6 cellular contexts compared by ENCODE assay signal in genomic region chr14:24399981-24400718, GRCh38. TPM values are rescaled to one million over a fixed set of nuclear protein-coding genes. Genes with fewer than 3 reads are reported as not detected.
DNase-seq lines count a peak whose midpoint lies in the region; ATAC-seq and TF ChIP-seq lines count a peak whose summit lies in the region.

No MANE protein-coding gene starts in this region.

- TF ChIP-seq POLR2A in thyroid gland (IDR thresholded peaks at IDR 0.05) = no peak

- DNase-seq in activated T-cell treated with anti-CD3 and anti-CD28 coated beads, Interleukin-2, amount 50 U/mL, for 4 hours = no peak
- DNase-seq in activated T-cell treated with anti-CD3 and anti-CD28 coated beads for 4 hours (no peak), thyroid gland (no peak), NCI-H2196 (lab: John Stamatoyannopoulos, UW; ENCODE audit: unreplicated experiment) (no peak), NCI-H2107 (lab: John Stamatoyannopoulos, UW) (no peak)

- WGBS in thyroid gland, 2 donors = 48 to 50% methylated on average over 4 of the region's 4 CpGs

- peaks cover 9% of the 10 kb centered on the region for H3K4me1 Mint-ChIP-seq in activated T-cell treated with anti-CD3 and anti-CD28 coated beads, Interleukin-2, amount 50 U/mL, for 4 hours (ENCODE audit: low read depth)

- H3K9me3 ChIP-seq in iPS-15b (ENCODE audit: control insufficient read depth, insufficient read depth, low read length) (no peaks in the 10 kb centered on the region), thyroid gland (no peaks in the 10 kb centered on the region)

- H3K27me3 ChIP-seq in iPS-15b (ENCODE audit: control insufficient read depth, insufficient read depth, low read length) = peaks cover 4% of the 10 kb centered on the region
- no peaks in the 10 kb centered on the region for H3K27me3 ChIP-seq in thyroid gland

- H3K27me3 Mint-ChIP-seq in activated T-cell treated with anti-CD3 and anti-CD28 coated beads, Interleukin-2, amount 50 U/mL, for 4 hours (ENCODE audit: low read depth) = peaks cover 16% of the 10 kb centered on the region

- H3K4me3 Mint-ChIP-seq in activated T-cell treated with anti-CD3 and anti-CD28 coated beads, Interleukin-2, amount 50 U/mL, for 4 hours = peak overlapping the region; percentile 72

- no peaks in the 10 kb centered on the region for H3K9me3 Mint-ChIP-seq in activated T-cell treated with anti-CD3 and anti-CD28 coated beads, Interleukin-2, amount 50 U/mL, for 4 hours

- H3K36me3 Mint-ChIP-seq in activated T-cell treated with anti-CD3 and anti-CD28 coated beads, Interleukin-2, amount 50 U/mL, for 4 hours (ENCODE audit: insufficient read depth) = no peaks in the 10 kb centered on the region

- intact Hi-C loops in thyroid gland (cut with DNase I) = no loop called here

- peak overlapping the region in 2 of 3 donors; percentile 77 to 83 for H3K27ac ChIP-seq in thyroid gland

- H3K36me3 ChIP-seq in iPS-15b (ENCODE audit: control insufficient read depth, insufficient read depth, low read length) (peaks cover 4% of the 10 kb centered on the region), thyroid gland (no peaks in the 10 kb centered on the region)

- no peak for TF ChIP-seq CTCF in thyroid gland (IDR thresholded peaks at IDR 0.05)

- H3K4me3 ChIP-seq in iPS-15b (ENCODE audit: low read depth, low read length) (peak overlapping the region; percentile 88), thyroid gland (replicated peaks in 1 of 3) (peak overlapping the region in 1 of 3 donors; percentile 60)

- H3K9ac ChIP-seq in iPS-15b (ENCODE audit: low read depth, low read length) = no peak overlapping the region

- H3K4me1 ChIP-seq in iPS-15b (ENCODE audit: control insufficient read depth, insufficient read depth, low read length) (peaks cover 21% of the 10 kb centered on the region), thyroid gland (peaks cover 34 to 65% of the 10 kb centered on the region in 2 donors)

- no peak for ATAC-seq in activated T-cell treated with anti-CD3 and anti-CD28 coated beads, Interleukin-2, amount 50 U/mL, for 4 hours

RNA-seq across cellular contexts. Expression of gene NYNRIN, which starts 1.3 kb away (rescaled TPM):
- under 1 TPM in 2 of 3 donors, not detected in 1; 0.03 to 0.05 TPM for total RNA-seq in activated T-cell treated with anti-CD3 and anti-CD28 coated beads, Interleukin-2, amount 50 U/mL, for 4 hours
- total RNA-seq in thyroid gland = 10 to 100 TPM; 11.7 to 19.9 (median 12.3) TPM

RNA-seq across cellular contexts. Expression of gene CBLN3, which starts 29.3 kb away (rescaled TPM):
- total RNA-seq in activated T-cell treated with anti-CD3 and anti-CD28 coated beads, Interleukin-2, amount 50 U/mL, for 4 hours = 1 to 10 TPM; 3.1 to 5.6 (median 3.6) TPM
- 1 to 10 TPM; 1.7 to 3.4 (median 2.3) TPM for total RNA-seq in thyroid gland

RNA-seq across cellular contexts. Expression of gene KHNYN, which starts 29.6 kb away (rescaled TPM):
- total RNA-seq in activated T-cell treated with anti-CD3 and anti-CD28 coated beads, Interleukin-2, amount 50 U/mL, for 4 hours = 10 to 100 TPM; 53.2 to 65.1 (median 56.5) TPM
- 10 to 100 TPM; 46.9 to 75.0 (median 48.3) TPM for total RNA-seq in thyroid gland

RNA-seq across cellular contexts. Expression of gene NFATC4, which starts 32.2 kb away (rescaled TPM):
- under 1 TPM; 0.13 to 0.38 (median 0.32) TPM for total RNA-seq in activated T-cell treated with anti-CD3 and anti-CD28 coated beads, Interleukin-2, amount 50 U/mL, for 4 hours
- 10 to 100 TPM; 19.4 to 41.3 (median 38.6) TPM for total RNA-seq in thyroid gland

RNA-seq across cellular contexts. Expression of gene SDR39U1, which starts 42.4 kb away (rescaled TPM):
- 10 to 100 TPM; 52.6 to 59.9 (median 59.4) TPM for total RNA-seq in activated T-cell treated with anti-CD3 and anti-CD28 coated beads, Interleukin-2, amount 50 U/mL, for 4 hours
- 10 to 100 TPM; 35.1 to 75.6 (median 49.2) TPM for total RNA-seq in thyroid gland

Comparison
In these comparisons a context has a peak if more than half of its experiments do, and no peak if none do; other contexts are left out.
1. RNA of gene NYNRIN, which starts 1.3 kb away (total RNA-seq): 11.7 to 19.9 TPM in thyroid gland; 0.03 to 0.05 TPM in activated T-cell treated with anti-CD3 and anti-CD28 coated beads, Interleukin-2, amount 50 U/mL, for 4 hours; every median in the first group is over 10 times any median in the second.